Comparison of ENCODE assay signal across 10 cellular contexts in genomic region chr14:68397827-68398226, GRCh38.
DNase-seq lines count a peak whose midpoint lies in the region; ATAC-seq, FAIRE-seq and TF ChIP-seq lines count a peak whose summit lies in the region.
"Had no signal": no experiment of that assay in that cellular context is flagged by ENCODE, and none has a peak within 500 bp of the region (broad histone marks: within the 10 kb centered on the region; RNA-seq: fewer than 3 reads in every experiment).

No MANE protein-coding gene starts in this region.

- peaks cover 10% of the 10 kb centered on the region for H3K4me1 ChIP-seq in BE2C
- peaks cover 2% of the 10 kb centered on the region for H3K4me1 ChIP-seq in endothelial cell of umbilical vein (ENCODE audit: control insufficient read depth, extremely low read depth, insufficient read depth, low read length)
- H3K4me1 ChIP-seq in CD4-positive, alpha-beta memory T cell (ENCODE audit: insufficient read depth, low read length) = peaks cover 14% of the 10 kb centered on the region

- H2AFZ ChIP-seq in endothelial cell of umbilical vein (ENCODE audit: low read depth, low read length) = peak overlapping the region; percentile 12

- H3K9me3 ChIP-seq in BE2C = no peaks in the 10 kb centered on the region; the same call in 1 of the 2 replicates
- H3K9me3 ChIP-seq in endothelial cell of umbilical vein (replicated peaks; ENCODE audit: control insufficient read depth, insufficient read depth, low read length) = no peaks in the 10 kb centered on the region
- no peaks in the 10 kb centered on the region for H3K9me3 ChIP-seq in CD4-positive, alpha-beta memory T cell (ENCODE audit: control insufficient read depth in 1 of 2, low read length in 2 of 2)

- no peak overlapping the region for H3K4me3 Mint-ChIP-seq in osteocyte (ENCODE audit: unreplicated experiment)
- H3K4me3 Mint-ChIP-seq in CD4-positive, alpha-beta memory T cell = no peak overlapping the region
- H3K4me3 Mint-ChIP-seq: CD8-positive, alpha-beta memory T cell had no signal

- POLR2A ChIA-PET in endothelial cell of umbilical vein (lab: Charles Lee) = no interaction called here
- POLR2A ChIA-PET in CD4-positive, alpha-beta memory T cell (lab: Charles Lee; ENCODE audit: partially characterized antibody) = no interaction called here

- ATAC-seq in GM18517 (IDR thresholded peaks at IDR 0.05; ENCODE audit: unreplicated experiment) (no peak), HG03342 (IDR thresholded peaks at IDR 0.05; ENCODE audit: unreplicated experiment) (no peak)

- H3K27ac ChIP-seq in endothelial cell of umbilical vein (ENCODE audit: insufficient read depth, low read depth, low read length) = no peak overlapping the region
- no peak overlapping the region for H3K27ac ChIP-seq in CD4-positive, alpha-beta memory T cell (ENCODE audit: low read depth, low read length)

- peaks cover 81% of the 10 kb centered on the region for H3K4me1 Mint-ChIP-seq in osteocyte (ENCODE audit: unreplicated experiment)
- peaks cover 6 to 15% (median 7%) of the 10 kb centered on the region in 4 donors for H3K4me1 Mint-ChIP-seq in CD4-positive, alpha-beta memory T cell

- peak overlapping the region; percentile 70 for H3K27ac Mint-ChIP-seq in osteocyte (ENCODE audit: unreplicated experiment)
- H3K27ac Mint-ChIP-seq in CD4-positive, alpha-beta memory T cell = no peak overlapping the region

- H3K4me3 ChIP-seq in BE2C (ENCODE audit: low read depth, low read length) = no peak overlapping the region
- H3K4me3 ChIP-seq in endothelial cell of umbilical vein (replicated peaks in 1 of 3; ENCODE audit: insufficient read depth in 1 of 3, low read depth in 1 of 3, low read length in 3 of 3) = no peak overlapping the region
- no peak overlapping the region for H3K4me3 ChIP-seq in CD4-positive, alpha-beta memory T cell (ENCODE audit: low read length in 2 of 2)

- TF ChIP-seq CTCF in BE2C (IDR thresholded peaks at IDR 0.05; ENCODE audit: low read depth, low read length) (no peak), endothelial cell of umbilical vein (IDR thresholded peaks at IDR 0.05; ENCODE audit: extremely low read depth in 1 of 2, insufficient read depth in 1 of 2, low read depth in 1 of 2, low read length in 2 of 2) (no peak), osteocyte (IDR thresholded peaks at IDR 0.05) (no peak)

- no peaks in the 10 kb centered on the region for H3K9me3 Mint-ChIP-seq in osteocyte (ENCODE audit: unreplicated experiment)
- no peaks in the 10 kb centered on the region for H3K9me3 Mint-ChIP-seq in CD4-positive, alpha-beta memory T cell
- H3K9me3 Mint-ChIP-seq: CD8-positive, alpha-beta memory T cell had no signal

- FAIRE-seq in endothelial cell of umbilical vein (lab: Jason Lieb, UNC) = peak; percentile 59

- H3K36me3 Mint-ChIP-seq in osteocyte (ENCODE audit: unreplicated experiment) = no peaks in the 10 kb centered on the region
- H3K36me3 Mint-ChIP-seq in CD4-positive, alpha-beta memory T cell = peaks cover 0 to 11% of the 10 kb centered on the region in 2 donors

- no peak for TF ChIP-seq POLR2A in endothelial cell of umbilical vein (IDR thresholded peaks at IDR 0.05; ENCODE audit: low read depth, low read length)

- dilution Hi-C loops in endothelial cell of umbilical vein (cut with MboI; ENCODE audit: extremely low pct_ligation_motif_present, low sequenced_read_pairs) = no loop called here

- no peaks in the 10 kb centered on the region for H4K20me1 ChIP-seq in endothelial cell of umbilical vein (replicated peaks; ENCODE audit: control insufficient read depth, extremely low read depth, insufficient read depth, low read length)

- CTCF ChIA-PET in endothelial cell of umbilical vein (lab: Charles Lee) = interaction anchor here (1.2 kb wide), 1 partner anchor 100 kb away, joined by 3 read pairs; no protein-coding TSS in a partner anchor
- CTCF ChIA-PET in CD4-positive, alpha-beta memory T cell (lab: Charles Lee; ENCODE audit: partially characterized antibody) = no interaction called here

- H3K9ac ChIP-seq in endothelial cell of umbilical vein (replicated peaks; ENCODE audit: extremely low read depth, insufficient read depth, low read length) = no peak overlapping the region

- no TSS peak for BruUV-seq in endothelial cell of umbilical vein (replicated peaks; lab: Mats Ljungman, UMichigan)

- H3K36me3 ChIP-seq in BE2C (no peaks in the 10 kb centered on the region), endothelial cell of umbilical vein (ENCODE audit: control insufficient read depth in 2 of 2, extremely low read depth in 1 of 2, insufficient read depth in 2 of 2, low read length in 2 of 2) (no peaks in the 10 kb centered on the region)
- no peaks in the 10 kb centered on the region for H3K36me3 ChIP-seq in CD4-positive, alpha-beta memory T cell (ENCODE audit: insufficient read depth, low read length)

- intact Hi-C loops in endothelial cell of umbilical vein (cut with micrococcal nuclease) = no loop called here
- intact Hi-C loops in CD4-positive, alpha-beta memory T cell (cut with micrococcal nuclease) = no loop called here

- H3K27me3 ChIP-seq in BE2C = no peaks in the 10 kb centered on the region
- H3K27me3 ChIP-seq in endothelial cell of umbilical vein (ENCODE audit: control insufficient read depth in 2 of 2, insufficient read depth in 2 of 2, low read length in 2 of 2) = no peaks in the 10 kb centered on the region
- H3K27me3 ChIP-seq in CD4-positive, alpha-beta memory T cell (ENCODE audit: insufficient read depth, low read length) = no peaks in the 10 kb centered on the region

- DNase-seq in BE2C (peak; percentile 26), NCI-H69 (lab: John Stamatoyannopoulos, UW) (peak; percentile 42), endothelial cell of umbilical vein (ENCODE audit: low read depth, low spot score) (peak; percentile 91), osteocyte (ENCODE audit: extremely low spot score, unreplicated experiment) (no peak), NCI-H1417 (lab: John Stamatoyannopoulos, UW) (no peak)
- DNase-seq in CD4-positive, alpha-beta memory T cell = no peak
- DNase-seq: CD8-positive, alpha-beta memory T cell; NCI-H1694 treated with DMSO at 0.1 percent for 48 hours had no signal

- H3K4me2 ChIP-seq in endothelial cell of umbilical vein (ENCODE audit: insufficient read depth, low read length) = no peak overlapping the region

- H3K9me1 ChIP-seq in endothelial cell of umbilical vein (replicated peaks; ENCODE audit: control insufficient read depth, extremely low read depth, insufficient read depth, low read length) = no peaks in the 10 kb centered on the region

- H3K79me2 ChIP-seq in endothelial cell of umbilical vein (ENCODE audit: control insufficient read depth, insufficient read depth, low read length) = no peaks in the 10 kb centered on the region

- H3K27me3 Mint-ChIP-seq in osteocyte (ENCODE audit: unreplicated experiment) = no peaks in the 10 kb centered on the region
- H3K27me3 Mint-ChIP-seq in CD4-positive, alpha-beta memory T cell = no peaks in the 10 kb centered on the region
- H3K27me3 Mint-ChIP-seq: CD8-positive, alpha-beta memory T cell had no signal

TF ChIP-seq in endothelial cell of umbilical vein, 7 proteins besides CTCF, POLR2A, EP300 and RAD21:
- peak; percentile 18 for TF ChIP-seq GATA2 (IDR thresholded peaks at IDR 0.05; ENCODE audit: insufficient read depth, insufficient read length, low read depth, low read length)
- no peak for TF ChIP-seq MAX (IDR thresholded peaks at IDR 0.05; ENCODE audit: insufficient read depth, insufficient read length)

Comparison
In these comparisons a context has a peak if more than half of its experiments do, and no peak if none do; other contexts are left out.
1. DNase-seq: peak in BE2C (single experiment), NCI-H69 (single experiment) and endothelial cell of umbilical vein (single experiment); none in osteocyte (single experiment), NCI-H1417 (0 of 3) and CD4-positive, alpha-beta memory T cell (0 of 5).